Comparison of ENCODE assay signal across 8 cellular contexts in genomic region chr4:116180056-116180690, GRCh38.
DNase-seq lines count a peak whose midpoint lies in the region; ATAC-seq and TF ChIP-seq lines count a peak whose summit lies in the region.

No MANE protein-coding gene starts in this region.

- H2AK5ac ChIP-seq in mesenchymal stem cell (ENCODE audit: low read length, severe bottlenecking) = no peak overlapping the region

- 0% methylated on average over 2 of the region's 2 CpGs for WGBS in mesenchymal stem cell
- WGBS in thyroid gland, 2 donors = 13 to 14% methylated on average over 2 of the region's 2 CpGs

- peak; percentile 23 for DNase-seq in GM12865 (ENCODE audit: low read depth)
- no peak for DNase-seq in LNCaP clone FGC (ENCODE audit: low read depth)
- DNase-seq in mesenchymal stem cell = peak; percentile 69
- DNase-seq in thyroid gland = no peak
- DNase-seq in MG63 = no peak

- H3K4ac ChIP-seq in mesenchymal stem cell (ENCODE audit: low read depth in 1 of 2, low read length in 2 of 2) = no peak overlapping the region

- H3K9me3 ChIP-seq in mesenchymal stem cell (ENCODE audit: control insufficient read depth, low read length) = no peaks in the 10 kb centered on the region
- no peaks in the 10 kb centered on the region for H3K9me3 ChIP-seq in thyroid gland
- H3K9me3 ChIP-seq in MG63 = no peaks in the 10 kb centered on the region

- TF ChIP-seq CTCF in GM12865 (IDR thresholded peaks at IDR 0.05; ENCODE audit: insufficient read depth, low read depth, low read length, missing control alignments) (peak; percentile 33), LNCaP clone FGC (IDR thresholded peaks at IDR 0.05; ENCODE audit: control insufficient read depth, extremely low read depth, insufficient read depth) (peak; percentile 64), VCaP (conservative IDR thresholded peaks at IDR 0.05) (peak; percentile 74), thyroid gland (IDR thresholded peaks at IDR 0.05) (peak in 3 of 6 experiments; percentile 20 to 37 (median 36))

- H3K9ac ChIP-seq in mesenchymal stem cell (ENCODE audit: low read length) = peak overlapping the region; percentile 57

- intact Hi-C loops in thyroid gland (cut with DNase I) = no loop called here

- no peak overlapping the region for H2BK15ac ChIP-seq in mesenchymal stem cell (ENCODE audit: low read depth, poor library complexity, severe bottlenecking)

- TF ChIP-seq POLR2A in thyroid gland (IDR thresholded peaks at IDR 0.05) = no peak

- no peak overlapping the region for H3K4me2 ChIP-seq in mesenchymal stem cell (ENCODE audit: low read length, poor library complexity, severe bottlenecking)

- H3K36me3 ChIP-seq in mesenchymal stem cell (ENCODE audit: control insufficient read depth in 1 of 2, insufficient read depth in 2 of 2, low read depth in 1 of 2, low read length in 2 of 2) (no peaks in the 10 kb centered on the region), thyroid gland (no peaks in the 10 kb centered on the region), MG63 (no peaks in the 10 kb centered on the region)

- H2BK120ac ChIP-seq in mesenchymal stem cell (ENCODE audit: low read depth, low read length) = no peak overlapping the region

- H3K27ac ChIP-seq in VCaP (no peak overlapping the region), mesenchymal stem cell (ENCODE audit: low read length, poor library complexity, severe bottlenecking) (no peak overlapping the region), thyroid gland (no peak overlapping the region)

- H3K79me1 ChIP-seq in mesenchymal stem cell (replicated peaks; ENCODE audit: low read length, poor library complexity, severe bottlenecking) = no peaks in the 10 kb centered on the region

- no peak overlapping the region for H2AFZ ChIP-seq in mesenchymal stem cell (ENCODE audit: low read depth, low read length)

- H3K4me3 ChIP-seq in GM12865 (ENCODE audit: low read depth, low read length) (peak overlapping the region; percentile 21; the same call in 1 of the 2 replicates), LNCaP clone FGC (ENCODE audit: low read depth, low read length) (peak overlapping the region; percentile 25; the same call in 1 of the 2 replicates), mesenchymal stem cell (ENCODE audit: insufficient read depth in 1 of 2, low read depth in 1 of 2, low read length in 2 of 2) (peak overlapping the region in 1 of 2 experiments; percentile 58), thyroid gland (replicated peaks in 1 of 3) (no peak overlapping the region), MG63 (no peak overlapping the region)

- no peak overlapping the region for H3K14ac ChIP-seq in mesenchymal stem cell (ENCODE audit: low read length in 2 of 2)

- H3K27me3 ChIP-seq in mesenchymal stem cell (ENCODE audit: control insufficient read depth in 1 of 2, insufficient read depth in 1 of 2, low read length in 2 of 2) (no peaks in the 10 kb centered on the region), thyroid gland (no peaks in the 10 kb centered on the region), MG63 (no peaks in the 10 kb centered on the region)

- H4K91ac ChIP-seq in mesenchymal stem cell (ENCODE audit: low read length) = no peak overlapping the region

- H3K18ac ChIP-seq in mesenchymal stem cell (ENCODE audit: low read depth in 1 of 2, low read length in 2 of 2) = no peak overlapping the region

- H4K8ac ChIP-seq in mesenchymal stem cell (ENCODE audit: low read length) = no peak overlapping the region

- H3K23ac ChIP-seq in mesenchymal stem cell (ENCODE audit: low read length in 2 of 2) = no peak overlapping the region

- no peak overlapping the region for H2BK12ac ChIP-seq in mesenchymal stem cell (ENCODE audit: low read length in 2 of 2)

- H3K4me1 ChIP-seq in mesenchymal stem cell (ENCODE audit: control insufficient read depth, insufficient read depth, low read depth, low read length) = no peaks in the 10 kb centered on the region
- no peaks in the 10 kb centered on the region for H3K4me1 ChIP-seq in thyroid gland

- no peak for ATAC-seq in HG02870 (IDR thresholded peaks at IDR 0.05; ENCODE audit: unreplicated experiment)
- no peak for ATAC-seq in GM21515 (IDR thresholded peaks at IDR 0.05; ENCODE audit: unreplicated experiment)

- no peak overlapping the region for H2BK5ac ChIP-seq in mesenchymal stem cell (ENCODE audit: low read depth, low read length, poor library complexity, severe bottlenecking)

Comparison
In these comparisons a context has a peak if more than half of its experiments do, and no peak if none do; other contexts are left out.
1. DNase-seq: peak in GM12865 (single experiment) and mesenchymal stem cell (single experiment); none in LNCaP clone FGC (single experiment), thyroid gland (0 of 2) and MG63 (single experiment).
2. H3K4me3 ChIP-seq: peak in GM12865 (single experiment) and LNCaP clone FGC (single experiment); none in thyroid gland (0 of 3) and MG63 (single experiment).